Comparison of ENCODE assay signal across 23 cellular contexts in the genomic region with DNA sequence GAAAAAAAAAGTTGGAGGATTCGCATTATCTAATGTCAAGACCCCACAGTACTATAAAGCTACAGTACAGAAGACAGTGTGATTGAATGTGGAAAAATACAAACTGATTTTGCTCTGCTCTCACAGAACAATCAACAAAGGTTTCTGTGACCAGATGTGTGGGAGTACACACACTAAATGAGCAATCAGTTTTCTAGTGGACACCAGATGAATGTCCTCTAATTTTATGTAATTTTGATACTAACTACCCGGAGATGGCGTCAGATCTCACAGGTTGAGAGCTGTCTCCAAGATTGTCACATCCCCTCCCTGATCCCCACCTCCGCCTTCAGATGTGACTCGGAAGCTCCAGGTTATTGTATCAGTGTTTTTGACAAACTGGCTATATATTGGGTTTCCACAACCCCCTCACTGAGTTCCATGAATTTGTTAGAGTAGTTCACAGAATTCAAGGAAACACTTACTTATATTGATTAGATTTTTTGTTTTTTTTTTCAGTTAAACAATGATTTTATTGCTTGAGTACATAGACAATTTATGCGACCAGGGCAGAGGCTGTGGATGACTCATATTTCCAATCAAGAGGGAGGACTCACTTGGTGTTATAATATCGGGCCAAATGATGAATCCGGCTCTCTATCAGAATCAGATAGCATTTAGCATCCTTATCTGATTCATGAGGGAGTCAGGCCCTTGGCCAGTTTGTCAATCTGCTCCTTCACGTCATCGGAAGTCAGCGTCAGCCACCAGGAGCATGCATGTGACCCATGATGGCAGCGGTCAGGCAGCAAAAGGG.
DNase-seq lines count a peak whose midpoint lies in the region; ATAC-seq and TF ChIP-seq lines count a peak whose summit lies in the region.
"Had no signal": no experiment of that assay in that cellular context is flagged by ENCODE, and none has a peak within 500 bp of the region (broad histone marks: within the 10 kb centered on the region; RNA-seq: fewer than 3 reads in every experiment).

No MANE protein-coding gene starts in this region.

- no peaks in the 10 kb centered on the region for H3K9me3 Mint-ChIP-seq in activated T-cell treated with anti-CD3 and anti-CD28 coated beads, Interleukin-2, amount 50 U/mL, for 72 hours
- H3K9me3 Mint-ChIP-seq in activated naive CD8-positive, alpha-beta T cell treated with anti-CD3 and anti-CD28 coated beads for 36 hours = no peaks in the 10 kb centered on the region
- H3K9me3 Mint-ChIP-seq in HFFc6 = no peaks in the 10 kb centered on the region
- H3K9me3 Mint-ChIP-seq: CD8-positive, alpha-beta memory T cell had no signal

- H3K4me1 Mint-ChIP-seq in activated T-cell treated with anti-CD3 and anti-CD28 coated beads, Interleukin-2, amount 50 U/mL, for 72 hours (ENCODE audit: low read depth) = peaks cover 25% of the 10 kb centered on the region
- H3K4me1 Mint-ChIP-seq in activated naive CD8-positive, alpha-beta T cell treated with anti-CD3 and anti-CD28 coated beads for 36 hours = peaks cover 20% of the 10 kb centered on the region
- H3K4me1 Mint-ChIP-seq in HFFc6 (ENCODE audit: low read depth) = no peaks in the 10 kb centered on the region
- H3K4me1 Mint-ChIP-seq: GM23338, IgD-negative memory B cell had no signal

- no peaks in the 10 kb centered on the region for H3K9me3 ChIP-seq in Peyer's patch
- H3K9me3 ChIP-seq: MG63, SJSA1 had no signal

- H3K27me3 Mint-ChIP-seq in activated T-cell treated with anti-CD3 and anti-CD28 coated beads, Interleukin-2, amount 50 U/mL, for 72 hours (ENCODE audit: low read depth) = peaks cover 15% of the 10 kb centered on the region
- H3K27me3 Mint-ChIP-seq in activated naive CD8-positive, alpha-beta T cell treated with anti-CD3 and anti-CD28 coated beads for 36 hours = no peaks in the 10 kb centered on the region
- H3K27me3 Mint-ChIP-seq in HFFc6 (ENCODE audit: insufficient read depth) = no peaks in the 10 kb centered on the region; the same call in 1 of the 2 replicates
- H3K27me3 Mint-ChIP-seq: CD8-positive, alpha-beta memory T cell; IgD-negative memory B cell had no signal

- TF ChIP-seq CTCF in Peyer's patch (IDR thresholded peaks at IDR 0.05) (no peak), HFFc6 (IDR thresholded peaks at IDR 0.05) (no peak)

- peaks cover 0 to 7% of the 10 kb centered on the region in 2 donors for H3K36me3 Mint-ChIP-seq in activated T-cell treated with anti-CD3 and anti-CD28 coated beads, Interleukin-2, amount 50 U/mL, for 72 hours (ENCODE audit: insufficient read depth in 2 of 2)
- no peaks in the 10 kb centered on the region for H3K36me3 Mint-ChIP-seq in activated naive CD8-positive, alpha-beta T cell treated with anti-CD3 and anti-CD28 coated beads for 36 hours
- H3K36me3 Mint-ChIP-seq in HFFc6 (ENCODE audit: low read depth) = no peaks in the 10 kb centered on the region
- H3K36me3 Mint-ChIP-seq: CD8-positive, alpha-beta memory T cell; IgD-negative memory B cell had no signal

- H3K4me3 ChIP-seq in Peyer's patch = no peak overlapping the region
- H3K4me3 ChIP-seq: GM23338, MG63, SJSA1 had no signal

- no peaks in the 10 kb centered on the region for H3K36me3 ChIP-seq in Peyer's patch
- H3K36me3 ChIP-seq: MG63, SJSA1 had no signal

- H3K27me3 ChIP-seq in Peyer's patch = no peaks in the 10 kb centered on the region
- H3K27me3 ChIP-seq: MG63, SJSA1 had no signal

- H3K27ac Mint-ChIP-seq in activated T-cell treated with anti-CD3 and anti-CD28 coated beads, Interleukin-2, amount 50 U/mL, for 72 hours = no peak overlapping the region
- H3K27ac Mint-ChIP-seq in activated naive CD8-positive, alpha-beta T cell treated with anti-CD3 and anti-CD28 coated beads for 36 hours = peak overlapping the region; percentile 67
- no peak overlapping the region for H3K27ac Mint-ChIP-seq in HFFc6
- H3K27ac Mint-ChIP-seq: GM23338, IgD-negative memory B cell had no signal

- peak overlapping the region in 1 of 2 donors; percentile 12 for H3K4me3 Mint-ChIP-seq in activated T-cell treated with anti-CD3 and anti-CD28 coated beads, Interleukin-2, amount 50 U/mL, for 72 hours
- no peak overlapping the region for H3K4me3 Mint-ChIP-seq in activated naive CD8-positive, alpha-beta T cell treated with anti-CD3 and anti-CD28 coated beads for 36 hours
- H3K4me3 Mint-ChIP-seq in HFFc6 = no peak overlapping the region
- H3K4me3 Mint-ChIP-seq: CD8-positive, alpha-beta memory T cell; GM23338; IgD-negative memory B cell had no signal

- in situ Hi-C loops in G401 (cut with HindIII; ENCODE audit: low sequenced_read_pairs) = no loop called here

- DNase-seq in activated T-cell treated with anti-CD3 and anti-CD28 coated beads, Interleukin-2, amount 50 U/mL, for 72 hours = no peak
- DNase-seq in activated T-cell treated with anti-CD3 and anti-CD28 coated beads, Interleukin-2, amount 50 U/mL, for 48 hours = no peak
- DNase-seq in RPMI7951 (ENCODE audit: low read depth) (peak; percentile 10), Peyer's patch (no peak), G401 (ENCODE audit: low spot score) (no peak), HFFc6 (no peak)
- DNase-seq in activated naive CD8-positive, alpha-beta T cell treated with anti-CD3 and anti-CD28 coated beads for 36 hours = peak; percentile 7
- no peak for DNase-seq in stimulated activated naive CD8-positive, alpha-beta T cell treated with anti-CD3 and anti-CD28 coated beads, Interleukin-15, Interleukin-2, amounts not matched to agents 100 U/mL and 50 U/mL, for 24 hours
- DNase-seq: ACHN; C1 segment of cervical spinal cord; CD8-positive, alpha-beta memory T cell; DMS79; Karpas-422; MG63; NCI-H1048; NCI-H1436; NCI-H1930; NCI-H226; NCI-H524 treated with DMSO at 0.1 percent for 48 hours had no signal

- peak; percentile 34 to 71 for ATAC-seq in activated T-cell treated with anti-CD3 and anti-CD28 coated beads, Interleukin-2, amount 50 U/mL, for 72 hours (replicated peaks in 1 of 2)
- ATAC-seq in stimulated activated naive CD8-positive, alpha-beta T cell treated with anti-CD3 and anti-CD28 coated beads, Interleukin-15, Interleukin-2, amounts not matched to agents 100 U/mL and 50 U/mL, for 24 hours = peak; percentile 63
- ATAC-seq: GM23338, HCT116 had no signal

- H3K4me1 ChIP-seq in Peyer's patch = no peaks in the 10 kb centered on the region
- H3K4me1 ChIP-seq: SJSA1 had no signal

- no peak for TF ChIP-seq POLR2A in Peyer's patch (IDR thresholded peaks at IDR 0.05)

- no peak overlapping the region for H3K27ac ChIP-seq in Peyer's patch
- H3K27ac ChIP-seq: SJSA1 had no signal

Comparison
In these comparisons a context has a peak if more than half of its experiments do, and no peak if none do; other contexts are left out.
1. DNase-seq: peak in RPMI7951 (single experiment) and activated naive CD8-positive, alpha-beta T cell treated with anti-CD3 and anti-CD28 coated beads for 36 hours (single experiment); none in activated T-cell treated with anti-CD3 and anti-CD28 coated beads, Interleukin-2, amount 50 U/mL, for 72 hours (0 of 2), activated T-cell treated with anti-CD3 and anti-CD28 coated beads, Interleukin-2, amount 50 U/mL, for 48 hours (0 of 2), stimulated activated naive CD8-positive, alpha-beta T cell treated with anti-CD3 and anti-CD28 coated beads, Interleukin-15, Interleukin-2, amounts not matched to agents 100 U/mL and 50 U/mL, for 24 hours (single experiment), Peyer's patch (0 of 3), G401 (single experiment) and HFFc6 (single experiment).